ENCODE assay signal across 1 cellular context in the genomic region with DNA sequence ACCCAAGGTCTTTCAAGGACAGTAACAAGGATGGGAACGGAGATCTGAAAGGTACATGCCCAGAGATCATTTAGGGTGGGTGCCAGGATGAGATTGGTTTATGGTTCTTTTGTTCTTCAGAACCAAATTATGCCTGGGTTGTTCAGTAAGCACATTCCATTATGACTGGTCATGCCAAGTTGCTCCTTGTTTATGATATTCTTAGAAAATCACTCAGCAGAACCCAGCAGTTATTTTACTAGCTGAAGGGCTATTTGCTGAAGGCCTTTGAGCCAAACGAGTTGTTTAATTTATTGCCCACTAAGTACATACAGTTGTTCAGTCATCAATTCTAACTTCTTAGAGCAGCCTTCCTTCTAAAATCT.
TF ChIP-seq lines count a peak whose summit lies in the region.

No MANE protein-coding gene starts in this region.

TF ChIP-seq in SK-N-SH, 30 proteins besides CTCF, POLR2A, EP300 and RAD21 (continued from another document):
- TF ChIP-seq, protein P1, sequence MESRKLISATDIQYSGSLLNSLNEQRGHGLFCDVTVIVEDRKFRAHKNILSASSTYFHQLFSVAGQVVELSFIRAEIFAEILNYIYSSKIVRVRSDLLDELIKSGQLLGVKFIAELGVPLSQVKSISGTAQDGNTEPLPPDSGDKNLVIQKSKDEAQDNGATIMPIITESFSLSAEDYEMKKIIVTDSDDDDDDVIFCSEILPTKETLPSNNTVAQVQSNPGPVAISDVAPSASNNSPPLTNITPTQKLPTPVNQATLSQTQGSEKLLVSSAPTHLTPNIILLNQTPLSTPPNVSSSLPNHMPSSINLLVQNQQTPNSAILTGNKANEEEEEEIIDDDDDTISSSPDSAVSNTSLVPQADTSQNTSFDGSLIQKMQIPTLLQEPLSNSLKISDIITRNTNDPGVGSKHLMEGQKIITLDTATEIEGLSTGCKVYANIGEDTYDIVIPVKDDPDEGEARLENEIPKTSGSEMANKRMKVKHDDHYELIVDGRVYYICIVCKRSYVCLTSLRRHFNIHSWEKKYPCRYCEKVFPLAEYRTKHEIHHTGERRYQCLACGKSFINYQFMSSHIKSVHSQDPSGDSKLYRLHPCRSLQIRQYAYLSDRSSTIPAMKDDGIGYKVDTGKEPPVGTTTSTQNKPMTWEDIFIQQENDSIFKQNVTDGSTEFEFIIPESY (IDR thresholded peaks at IDR 0.05; ENCODE audit: borderline replicate concordance, low read depth), result no peak
